Comparison of ENCODE assay signal across 1 cellular context in genomic region chr5:136132557-136133415, GRCh38.
TF ChIP-seq lines count a peak whose summit lies in the region.

Gene SMAD5 (plus strand): TSS chr5:136132845. CDS start chr5:136153761, 20,916 bp downstream.

TF ChIP-seq in HEK293, 187 proteins besides CTCF, POLR2A, EP300 and RAD21 (continued from another document):
- TF ChIP-seq KLF8 (tag by site-specific recombination; IDR thresholded peaks at IDR 0.05) (peak; percentile 42; the same call in 1 of the 2 replicates), ZNF16 (tag by site-specific recombination; IDR thresholded peaks at IDR 0.05; ENCODE audit: low read depth) (no peak), ZNF670 (tag by site-specific recombination; IDR thresholded peaks at IDR 0.05; ENCODE audit: low read depth) (no peak), ZBTB7A (tag by site-specific recombination; IDR thresholded peaks at IDR 0.05; ENCODE audit: low read depth) (no peak), BCL11A (tag by site-specific recombination; IDR thresholded peaks at IDR 0.05; ENCODE audit: low read depth) (no peak), KLF9 (tag by site-specific recombination; IDR thresholded peaks at IDR 0.05; ENCODE audit: low read depth) (peak; percentile 41; the same call in 1 of the 2 replicates), ZFP41 (tag by site-specific recombination; IDR thresholded peaks at IDR 0.05; ENCODE audit: borderline replicate concordance) (no peak), ZNF2 (tag by site-specific recombination; IDR thresholded peaks at IDR 0.05) (peak; percentile 69; the same call in 1 of the 2 replicates), ZNF623 (tag by site-specific recombination; IDR thresholded peaks at IDR 0.05) (no peak), ZNF311 (tag by site-specific recombination; IDR thresholded peaks at IDR 0.05; ENCODE audit: borderline replicate concordance) (no peak), YY1 (tag by site-specific recombination; IDR thresholded peaks at IDR 0.05) (peak; percentile 60), ZNF121 (tag by site-specific recombination; IDR thresholded peaks at IDR 0.05) (peak; percentile 57; the same call in 1 of the 2 replicates), ZNF580 (tag by site-specific recombination; IDR thresholded peaks at IDR 0.05) (peak; percentile 64), KLF16 (tag by site-specific recombination; IDR thresholded peaks at IDR 0.05) (peak; percentile 77), EGR2 (tag by site-specific recombination; IDR thresholded peaks at IDR 0.05; ENCODE audit: low read depth) (peak; percentile 23; the same call in 1 of the 2 replicates), ZNF768 (tag by site-specific recombination; IDR thresholded peaks at IDR 0.05) (no peak), ZNF24 (tag by site-specific recombination; IDR thresholded peaks at IDR 0.05) (0 out of 2 replicates have a peak, but pooled peaks have one; percentile 27), ZNF366 (tag by site-specific recombination; conservative IDR thresholded peaks at IDR 0.05) (peak; percentile 75), ZBTB17 (tag by site-specific recombination; IDR thresholded peaks at IDR 0.05) (peak; percentile 69), HOXA7 (CRISPR knock-in tag; IDR thresholded peaks at IDR 0.05; ENCODE audit: borderline replicate concordance) (no peak), ZNF548 (tag by site-specific recombination; IDR thresholded peaks at IDR 0.05) (no peak), PRDM4 (tag by site-specific recombination; IDR thresholded peaks at IDR 0.05) (no peak), SP2 (tag by site-specific recombination; IDR thresholded peaks at IDR 0.05) (peak; percentile 55), HOXD13 (CRISPR knock-in tag; IDR thresholded peaks at IDR 0.05; ENCODE audit: borderline replicate concordance) (peak; percentile 16; the same call in 1 of the 2 replicates), ZNF341 (tag by site-specific recombination; IDR thresholded peaks at IDR 0.05; ENCODE audit: low read depth) (peak; percentile 48), SP3 (tag by site-specific recombination; IDR thresholded peaks at IDR 0.05) (peak; percentile 38; the same call in 1 of the 2 replicates), ZNF132 (tag by site-specific recombination; IDR thresholded peaks at IDR 0.05; ENCODE audit: borderline replicate concordance) (no peak), MEIS1 (CRISPR knock-in tag; IDR thresholded peaks at IDR 0.05; ENCODE audit: borderline replicate concordance) (0 out of 2 replicates have a peak, but pooled peaks have one; percentile 26), ZBTB11 (tag by site-specific recombination; conservative IDR thresholded peaks at IDR 0.05; ENCODE audit: low read depth) (peak; percentile 93; the same call in 1 of the 2 replicates), ZSCAN30 (tag by site-specific recombination; IDR thresholded peaks at IDR 0.05) (peak; percentile 97), PRDM1 (tag by site-specific recombination; IDR thresholded peaks at IDR 0.05) (no peak), ZNF133 (tag by site-specific recombination; IDR thresholded peaks at IDR 0.05) (no peak), ZEB2 (tag by site-specific recombination; IDR thresholded peaks at IDR 0.05) (peak; percentile 53; the same call in 1 of the 2 replicates), ZBTB20 (tag by site-specific recombination; IDR thresholded peaks at IDR 0.05) (peak; percentile 87)
